Comparison of ENCODE assay signal across 1 cellular context in the genomic region with DNA sequence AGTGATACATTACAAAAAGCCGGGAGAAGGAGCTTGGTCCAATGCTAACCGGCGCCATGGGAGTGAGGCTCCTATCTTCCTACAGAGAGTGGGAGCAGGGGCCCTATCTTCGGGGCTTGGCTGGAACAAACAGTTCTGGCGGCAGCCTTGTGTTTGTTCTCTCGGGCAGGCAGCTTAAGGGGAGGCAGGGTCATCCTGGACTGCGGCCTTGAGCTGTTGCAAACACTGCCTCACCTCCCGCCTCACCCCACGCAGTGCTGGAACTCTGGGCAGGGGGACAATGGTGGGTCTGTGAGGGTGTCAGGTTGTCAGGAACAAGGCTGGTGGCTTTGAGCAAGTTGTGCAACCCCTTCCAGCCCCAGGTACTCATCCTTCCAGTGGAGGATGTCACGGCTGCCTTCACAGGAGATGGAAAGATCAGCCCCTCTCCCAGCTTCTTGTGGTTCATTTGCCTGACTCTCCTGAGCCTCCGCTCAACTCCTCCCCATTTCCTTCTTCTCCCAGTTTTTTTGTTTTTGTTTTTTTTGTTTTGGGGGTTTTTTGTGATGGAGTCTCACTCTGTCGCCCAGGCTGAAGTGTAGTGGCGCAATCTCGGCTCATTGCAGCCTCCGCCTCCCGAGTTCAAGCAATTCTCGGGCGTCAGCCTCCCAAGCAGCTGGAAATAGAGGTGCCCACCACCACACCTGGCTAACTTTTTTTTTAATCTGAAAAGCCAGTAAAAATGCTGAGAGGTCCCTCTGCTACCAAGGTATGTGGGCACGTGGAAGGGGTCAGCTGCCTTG.
TF ChIP-seq lines count a peak whose summit lies in the region.

No MANE protein-coding gene starts in this region.

TF ChIP-seq in HepG2, 621 proteins besides CTCF, POLR2A, EP300 and RAD21 (continued from another document and continues in another):
- TF ChIP-seq, protein P1, sequence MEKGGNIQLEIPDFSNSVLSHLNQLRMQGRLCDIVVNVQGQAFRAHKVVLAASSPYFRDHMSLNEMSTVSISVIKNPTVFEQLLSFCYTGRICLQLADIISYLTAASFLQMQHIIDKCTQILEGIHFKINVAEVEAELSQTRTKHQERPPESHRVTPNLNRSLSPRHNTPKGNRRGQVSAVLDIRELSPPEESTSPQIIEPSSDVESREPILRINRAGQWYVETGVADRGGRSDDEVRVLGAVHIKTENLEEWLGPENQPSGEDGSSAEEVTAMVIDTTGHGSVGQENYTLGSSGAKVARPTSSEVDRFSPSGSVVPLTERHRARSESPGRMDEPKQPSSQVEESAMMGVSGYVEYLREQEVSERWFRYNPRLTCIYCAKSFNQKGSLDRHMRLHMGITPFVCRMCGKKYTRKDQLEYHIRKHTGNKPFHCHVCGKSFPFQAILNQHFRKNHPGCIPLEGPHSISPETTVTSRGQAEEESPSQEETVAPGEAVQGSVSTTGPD (CRISPR knock-in tag; IDR thresholded peaks at IDR 0.05) = no peak
- TF ChIP-seq ZNF749 (CRISPR knock-in tag; IDR thresholded peaks at IDR 0.05; ENCODE audit: borderline replicate concordance) = peak; percentile 92; the same call in 1 of the 2 replicates
- TF ChIP-seq LCORL (IDR thresholded peaks at IDR 0.05) = 0 out of 2 replicates have a peak, but pooled peaks have one; percentile 27
- TF ChIP-seq LCORL (CRISPR knock-in tag; IDR thresholded peaks at IDR 0.05) = peak; percentile 96
- TF ChIP-seq ZFYVE20 (CRISPR knock-in tag; IDR thresholded peaks at IDR 0.05; ENCODE audit: borderline replicate concordance, low read depth) = no peak
- TF ChIP-seq, protein P2, sequence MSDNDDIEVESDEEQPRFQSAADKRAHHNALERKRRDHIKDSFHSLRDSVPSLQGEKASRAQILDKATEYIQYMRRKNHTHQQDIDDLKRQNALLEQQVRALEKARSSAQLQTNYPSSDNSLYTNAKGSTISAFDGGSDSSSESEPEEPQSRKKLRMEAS (IDR thresholded peaks at IDR 0.05) = peak; percentile 84
- no peak for TF ChIP-seq ZNF775 (CRISPR knock-in tag; IDR thresholded peaks at IDR 0.05; ENCODE audit: borderline replicate concordance)
- peak; percentile 83; the same call in 1 of the 2 replicates for TF ChIP-seq ZNF780A (CRISPR knock-in tag; IDR thresholded peaks at IDR 0.05)
- TF ChIP-seq, protein P3, sequence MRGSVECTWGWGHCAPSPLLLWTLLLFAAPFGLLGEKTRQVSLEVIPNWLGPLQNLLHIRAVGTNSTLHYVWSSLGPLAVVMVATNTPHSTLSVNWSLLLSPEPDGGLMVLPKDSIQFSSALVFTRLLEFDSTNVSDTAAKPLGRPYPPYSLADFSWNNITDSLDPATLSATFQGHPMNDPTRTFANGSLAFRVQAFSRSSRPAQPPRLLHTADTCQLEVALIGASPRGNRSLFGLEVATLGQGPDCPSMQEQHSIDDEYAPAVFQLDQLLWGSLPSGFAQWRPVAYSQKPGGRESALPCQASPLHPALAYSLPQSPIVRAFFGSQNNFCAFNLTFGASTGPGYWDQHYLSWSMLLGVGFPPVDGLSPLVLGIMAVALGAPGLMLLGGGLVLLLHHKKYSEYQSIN (CRISPR knock-in tag; IDR thresholded peaks at IDR 0.05; ENCODE audit: borderline replicate concordance) = no peak
- TF ChIP-seq, protein P4, sequence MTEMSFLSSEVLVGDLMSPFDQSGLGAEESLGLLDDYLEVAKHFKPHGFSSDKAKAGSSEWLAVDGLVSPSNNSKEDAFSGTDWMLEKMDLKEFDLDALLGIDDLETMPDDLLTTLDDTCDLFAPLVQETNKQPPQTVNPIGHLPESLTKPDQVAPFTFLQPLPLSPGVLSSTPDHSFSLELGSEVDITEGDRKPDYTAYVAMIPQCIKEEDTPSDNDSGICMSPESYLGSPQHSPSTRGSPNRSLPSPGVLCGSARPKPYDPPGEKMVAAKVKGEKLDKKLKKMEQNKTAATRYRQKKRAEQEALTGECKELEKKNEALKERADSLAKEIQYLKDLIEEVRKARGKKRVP (CRISPR knock-in tag; IDR thresholded peaks at IDR 0.05) = peak in 1 of 2 experiments; percentile 87; a peak in 2 of 4 replicates
- TF ChIP-seq ZFP36 (IDR thresholded peaks at IDR 0.05; ENCODE audit: borderline replicate concordance, low read depth, low read length, partially characterized antibody) = no peak
- TF ChIP-seq, protein P5, sequence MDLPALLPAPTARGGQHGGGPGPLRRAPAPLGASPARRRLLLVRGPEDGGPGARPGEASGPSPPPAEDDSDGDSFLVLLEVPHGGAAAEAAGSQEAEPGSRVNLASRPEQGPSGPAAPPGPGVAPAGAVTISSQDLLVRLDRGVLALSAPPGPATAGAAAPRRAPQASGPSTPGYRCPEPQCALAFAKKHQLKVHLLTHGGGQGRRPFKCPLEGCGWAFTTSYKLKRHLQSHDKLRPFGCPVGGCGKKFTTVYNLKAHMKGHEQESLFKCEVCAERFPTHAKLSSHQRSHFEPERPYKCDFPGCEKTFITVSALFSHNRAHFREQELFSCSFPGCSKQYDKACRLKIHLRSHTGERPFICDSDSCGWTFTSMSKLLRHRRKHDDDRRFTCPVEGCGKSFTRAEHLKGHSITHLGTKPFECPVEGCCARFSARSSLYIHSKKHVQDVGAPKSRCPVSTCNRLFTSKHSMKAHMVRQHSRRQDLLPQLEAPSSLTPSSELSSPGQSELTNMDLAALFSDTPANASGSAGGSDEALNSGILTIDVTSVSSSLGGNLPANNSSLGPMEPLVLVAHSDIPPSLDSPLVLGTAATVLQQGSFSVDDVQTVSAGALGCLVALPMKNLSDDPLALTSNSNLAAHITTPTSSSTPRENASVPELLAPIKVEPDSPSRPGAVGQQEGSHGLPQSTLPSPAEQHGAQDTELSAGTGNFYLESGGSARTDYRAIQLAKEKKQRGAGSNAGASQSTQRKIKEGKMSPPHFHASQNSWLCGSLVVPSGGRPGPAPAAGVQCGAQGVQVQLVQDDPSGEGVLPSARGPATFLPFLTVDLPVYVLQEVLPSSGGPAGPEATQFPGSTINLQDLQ (CRISPR knock-in tag; IDR thresholded peaks at IDR 0.05) = no peak
- TF ChIP-seq KDM1A (CRISPR knock-in tag; IDR thresholded peaks at IDR 0.05) = peak; percentile 61; the same call in 1 of the 2 replicates
- TF ChIP-seq ZNF607 (CRISPR knock-in tag; IDR thresholded peaks at IDR 0.05; ENCODE audit: borderline replicate concordance) = peak; percentile 62; the same call in 1 of the 2 replicates
- no peak for TF ChIP-seq TBL1XR1 (IDR thresholded peaks at IDR 0.05; ENCODE audit: borderline replicate concordance, low read length, partially characterized antibody)
- no peak for TF ChIP-seq NPAS2 (CRISPR knock-in tag; IDR thresholded peaks at IDR 0.05; ENCODE audit: borderline replicate concordance)
- TF ChIP-seq MYNN (CRISPR knock-in tag; IDR thresholded peaks at IDR 0.05; ENCODE audit: low read depth) = no peak; the same call in 1 of the 2 replicates
- TF ChIP-seq SMAD9 (CRISPR knock-in tag; IDR thresholded peaks at IDR 0.05) = no peak
- peak; percentile 94 for TF ChIP-seq REPIN1 (CRISPR knock-in tag; IDR thresholded peaks at IDR 0.05; ENCODE audit: borderline replicate concordance, low read depth)
- TF ChIP-seq, protein P6, sequence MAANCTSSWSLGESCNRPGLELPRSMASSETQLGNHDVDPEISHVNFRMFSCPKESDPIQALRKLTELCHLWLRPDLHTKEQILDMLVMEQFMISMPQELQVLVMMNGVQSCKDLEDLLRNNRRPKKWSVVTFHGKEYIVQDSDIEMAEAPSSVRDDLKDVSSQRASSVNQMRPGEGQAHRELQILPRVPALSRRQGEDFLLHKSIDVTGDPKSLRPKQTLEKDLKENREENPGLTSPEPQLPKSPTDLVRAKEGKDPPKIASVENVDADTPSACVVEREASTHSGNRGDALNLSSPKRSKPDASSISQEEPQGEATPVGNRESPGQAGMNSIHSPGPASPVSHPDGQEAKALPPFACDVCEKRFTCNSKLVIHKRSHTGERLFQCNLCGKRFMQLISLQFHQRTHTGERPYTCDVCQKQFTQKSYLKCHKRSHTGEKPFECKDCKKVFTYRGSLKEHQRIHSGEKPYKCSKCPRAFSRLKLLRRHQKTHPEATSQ (CRISPR knock-in tag; IDR thresholded peaks at IDR 0.05; ENCODE audit: borderline replicate concordance) = peak; percentile 98
- TF ChIP-seq ZBTB1 (CRISPR knock-in tag; IDR thresholded peaks at IDR 0.05; ENCODE audit: borderline replicate concordance) = no peak
- TF ChIP-seq CBFB (CRISPR knock-in tag; IDR thresholded peaks at IDR 0.05) = peak; percentile 88; the same call in 1 of the 2 replicates
- no peak for TF ChIP-seq NKX3-1 (CRISPR knock-in tag; IDR thresholded peaks at IDR 0.05)
- peak; percentile 97 for TF ChIP-seq CEBPB (IDR thresholded peaks at IDR 0.05; ENCODE audit: borderline replicate concordance, low read depth, low read length)
- TF ChIP-seq, protein P7, sequence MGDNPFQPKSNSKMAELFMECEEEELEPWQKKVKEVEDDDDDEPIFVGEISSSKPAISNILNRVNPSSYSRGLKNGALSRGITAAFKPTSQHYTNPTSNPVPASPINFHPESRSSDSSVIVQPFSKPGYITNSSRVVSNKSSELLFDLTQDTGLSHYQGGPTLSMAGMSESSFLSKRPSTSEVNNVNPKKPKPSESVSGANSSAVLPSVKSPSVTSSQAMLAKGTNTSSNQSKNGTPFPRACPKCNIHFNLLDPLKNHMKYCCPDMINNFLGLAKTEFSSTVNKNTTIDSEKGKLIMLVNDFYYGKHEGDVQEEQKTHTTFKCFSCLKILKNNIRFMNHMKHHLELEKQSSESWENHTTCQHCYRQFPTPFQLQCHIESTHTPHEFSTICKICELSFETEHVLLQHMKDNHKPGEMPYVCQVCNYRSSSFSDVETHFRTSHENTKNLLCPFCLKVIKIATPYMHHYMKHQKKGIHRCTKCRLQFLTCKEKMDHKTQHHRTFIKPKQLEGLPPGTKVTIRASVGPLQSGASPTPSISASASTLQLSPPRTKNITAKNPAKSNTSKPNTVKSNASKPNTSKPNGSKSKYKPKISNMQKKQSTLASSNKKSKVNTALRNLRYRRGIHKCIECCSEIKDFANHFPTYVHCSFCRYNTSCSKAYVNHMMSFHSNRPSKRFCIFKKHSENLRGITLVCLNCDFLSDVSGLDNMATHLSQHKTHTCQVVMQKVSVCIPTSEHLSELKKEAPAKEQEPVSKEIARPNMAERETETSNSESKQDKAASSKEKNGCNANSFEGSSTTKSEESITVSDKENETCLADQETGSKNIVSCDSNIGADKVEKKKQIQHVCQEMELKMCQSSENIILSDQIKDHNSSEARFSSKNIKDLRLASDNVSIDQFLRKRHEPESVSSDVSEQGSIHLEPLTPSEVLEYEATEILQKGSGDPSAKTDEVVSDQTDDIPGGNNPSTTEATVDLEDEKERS (CRISPR knock-in tag; IDR thresholded peaks at IDR 0.05) = peak; percentile 83
- peak; percentile 95 for TF ChIP-seq TOPORS (CRISPR knock-in tag; IDR thresholded peaks at IDR 0.05)
- peak; percentile 90 for TF ChIP-seq MED8 (CRISPR knock-in tag; IDR thresholded peaks at IDR 0.05; ENCODE audit: insufficient replicate concordance)
- TF ChIP-seq, protein P8, sequence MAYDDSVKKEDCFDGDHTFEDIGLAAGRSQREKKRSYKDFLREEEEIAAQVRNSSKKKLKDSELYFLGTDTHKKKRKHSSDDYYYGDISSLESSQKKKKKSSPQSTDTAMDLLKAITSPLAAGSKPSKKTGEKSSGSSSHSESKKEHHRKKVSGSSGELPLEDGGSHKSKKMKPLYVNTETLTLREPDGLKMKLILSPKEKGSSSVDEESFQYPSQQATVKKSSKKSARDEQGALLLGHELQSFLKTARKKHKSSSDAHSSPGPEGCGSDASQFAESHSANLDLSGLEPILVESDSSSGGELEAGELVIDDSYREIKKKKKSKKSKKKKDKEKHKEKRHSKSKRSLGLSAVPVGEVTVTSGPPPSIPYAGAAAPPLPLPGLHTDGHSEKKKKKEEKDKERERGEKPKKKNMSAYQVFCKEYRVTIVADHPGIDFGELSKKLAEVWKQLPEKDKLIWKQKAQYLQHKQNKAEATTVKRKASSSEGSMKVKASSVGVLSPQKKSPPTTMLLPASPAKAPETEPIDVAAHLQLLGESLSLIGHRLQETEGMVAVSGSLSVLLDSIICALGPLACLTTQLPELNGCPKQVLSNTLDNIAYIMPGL (CRISPR knock-in tag; IDR thresholded peaks at IDR 0.05; ENCODE audit: borderline replicate concordance in 1 of 2, low read depth in 1 of 2) = peak; percentile 51 to 62; a peak in 2 of 4 replicates
- no peak for TF ChIP-seq ZNF333 (CRISPR knock-in tag; IDR thresholded peaks at IDR 0.05; ENCODE audit: borderline replicate concordance)
- TF ChIP-seq MATR3 (CRISPR knock-in tag; IDR thresholded peaks at IDR 0.05) = no peak
- 0 out of 2 replicates have a peak, but pooled peaks have one; percentile 24 for TF ChIP-seq REL (CRISPR knock-in tag; conservative IDR thresholded peaks at IDR 0.05)
- TF ChIP-seq ZNF644 (CRISPR knock-in tag; IDR thresholded peaks at IDR 0.05; ENCODE audit: low read depth) = peak; percentile 85
- TF ChIP-seq CCAR2 (optimal IDR thresholded peaks at IDR 0.05; ENCODE audit: low read depth, low read length) = no peak
- TF ChIP-seq, protein P9, sequence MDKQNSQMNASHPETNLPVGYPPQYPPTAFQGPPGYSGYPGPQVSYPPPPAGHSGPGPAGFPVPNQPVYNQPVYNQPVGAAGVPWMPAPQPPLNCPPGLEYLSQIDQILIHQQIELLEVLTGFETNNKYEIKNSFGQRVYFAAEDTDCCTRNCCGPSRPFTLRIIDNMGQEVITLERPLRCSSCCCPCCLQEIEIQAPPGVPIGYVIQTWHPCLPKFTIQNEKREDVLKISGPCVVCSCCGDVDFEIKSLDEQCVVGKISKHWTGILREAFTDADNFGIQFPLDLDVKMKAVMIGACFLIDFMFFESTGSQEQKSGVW (CRISPR knock-in tag; IDR thresholded peaks at IDR 0.05; ENCODE audit: borderline replicate concordance) = no peak
- no peak; the same call in 1 of the 2 replicates for TF ChIP-seq DNMT3B (CRISPR knock-in tag; conservative IDR thresholded peaks at IDR 0.05)
- TF ChIP-seq TCF7L2 (IDR thresholded peaks at IDR 0.05; ENCODE audit: low read depth, low read length) = peak; percentile 36; the same call in 1 of the 2 replicates
- TF ChIP-seq, protein P10, sequence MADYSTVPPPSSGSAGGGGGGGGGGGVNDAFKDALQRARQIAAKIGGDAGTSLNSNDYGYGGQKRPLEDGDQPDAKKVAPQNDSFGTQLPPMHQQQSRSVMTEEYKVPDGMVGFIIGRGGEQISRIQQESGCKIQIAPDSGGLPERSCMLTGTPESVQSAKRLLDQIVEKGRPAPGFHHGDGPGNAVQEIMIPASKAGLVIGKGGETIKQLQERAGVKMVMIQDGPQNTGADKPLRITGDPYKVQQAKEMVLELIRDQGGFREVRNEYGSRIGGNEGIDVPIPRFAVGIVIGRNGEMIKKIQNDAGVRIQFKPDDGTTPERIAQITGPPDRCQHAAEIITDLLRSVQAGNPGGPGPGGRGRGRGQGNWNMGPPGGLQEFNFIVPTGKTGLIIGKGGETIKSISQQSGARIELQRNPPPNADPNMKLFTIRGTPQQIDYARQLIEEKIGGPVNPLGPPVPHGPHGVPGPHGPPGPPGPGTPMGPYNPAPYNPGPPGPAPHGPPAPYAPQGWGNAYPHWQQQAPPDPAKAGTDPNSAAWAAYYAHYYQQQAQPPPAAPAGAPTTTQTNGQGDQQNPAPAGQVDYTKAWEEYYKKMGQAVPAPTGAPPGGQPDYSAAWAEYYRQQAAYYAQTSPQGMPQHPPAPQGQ (CRISPR knock-in tag; IDR thresholded peaks at IDR 0.05; ENCODE audit: borderline replicate concordance) = no peak
- no peak for TF ChIP-seq ZNF383 (CRISPR knock-in tag; IDR thresholded peaks at IDR 0.05; ENCODE audit: borderline replicate concordance)
- TF ChIP-seq SKI (IDR thresholded peaks at IDR 0.05; ENCODE audit: partially characterized antibody) = peak; percentile 72
- TF ChIP-seq ZFP62 (CRISPR knock-in tag; IDR thresholded peaks at IDR 0.05) = no peak
- no peak for TF ChIP-seq RFX3 (CRISPR knock-in tag; IDR thresholded peaks at IDR 0.05)
- peak; percentile 83; the same call in 1 of the 2 replicates for TF ChIP-seq ZNF101 (CRISPR knock-in tag; IDR thresholded peaks at IDR 0.05; ENCODE audit: borderline replicate concordance, low read depth)
- no peak; the same call in 1 of the 2 replicates for TF ChIP-seq ATF1 (CRISPR knock-in tag; IDR thresholded peaks at IDR 0.05)
- peak; percentile 68; the same call in 1 of the 2 replicates for TF ChIP-seq ZNF224 (CRISPR knock-in tag; IDR thresholded peaks at IDR 0.05)
- TF ChIP-seq SMC3 (IDR thresholded peaks at IDR 0.05; ENCODE audit: low read length) = no peak; the same call in 1 of the 2 replicates
